In genomic region chr7:151351027-151351426, GRCh38 we compare ENCODE assay signal across 10 cellular contexts. TPM values are rescaled to one million over a fixed set of nuclear protein-coding genes. Genes with fewer than 3 reads are reported as not detected.
DNase-seq lines count a peak whose midpoint lies in the region; ATAC-seq and TF ChIP-seq lines count a peak whose summit lies in the region.
"Had no signal": no experiment of that assay in that cellular context is flagged by ENCODE, and none has a peak within 500 bp of the region (broad histone marks: within the 10 kb centered on the region; RNA-seq: fewer than 3 reads in every experiment).

No MANE protein-coding gene starts in this region.

- no peaks in the 10 kb centered on the region for H3K4me1 ChIP-seq in endodermal cell (ENCODE audit: control insufficient read depth, insufficient read depth, low read length)

- H3K9me3 ChIP-seq in endodermal cell (ENCODE audit: control insufficient read depth, low read length) = no peaks in the 10 kb centered on the region
- H3K9me3 ChIP-seq: psoas muscle had no signal

- peaks cover 67% of the 10 kb centered on the region for H3K36me3 Mint-ChIP-seq in endodermal cell (ENCODE audit: low read depth)
- peaks cover 84% of the 10 kb centered on the region for H3K36me3 Mint-ChIP-seq in stimulated activated effector memory CD8-positive, alpha-beta T cell treated with anti-CD3 and anti-CD28 coated beads, Interleukin-12 subunit alpha, Interleukin-12 subunit beta, amount 100 ng/mL, for 72 hours

- H3K4me3 ChIP-seq in endodermal cell (ENCODE audit: low read length) = no peak overlapping the region
- H3K4me3 ChIP-seq: coronary artery, psoas muscle had no signal

- no peak overlapping the region for H3K27ac ChIP-seq in endodermal cell (ENCODE audit: low read depth, low read length)
- H3K27ac ChIP-seq: coronary artery, psoas muscle had no signal

- H3K4me3 Mint-ChIP-seq in endodermal cell = no peak overlapping the region
- peak overlapping the region; percentile 74 for H3K4me3 Mint-ChIP-seq in stimulated activated effector memory CD8-positive, alpha-beta T cell treated with anti-CD3 and anti-CD28 coated beads, Interleukin-12 subunit alpha, Interleukin-12 subunit beta, amount 100 ng/mL, for 72 hours

- peak; percentile 53 for ATAC-seq in stimulated activated effector memory CD8-positive, alpha-beta T cell treated with anti-CD3 and anti-CD28 coated beads, Interleukin-12 subunit alpha, Interleukin-12 subunit beta, amount 100 ng/mL, for 72 hours
- no peak for ATAC-seq in HG03521 (IDR thresholded peaks at IDR 0.05; ENCODE audit: unreplicated experiment)
- no peak for ATAC-seq in HG03039 (IDR thresholded peaks at IDR 0.05; ENCODE audit: unreplicated experiment)
- no peak for ATAC-seq in GM19452 (IDR thresholded peaks at IDR 0.05; ENCODE audit: unreplicated experiment)

- peaks cover 85% of the 10 kb centered on the region for H3K36me3 ChIP-seq in endodermal cell (ENCODE audit: control insufficient read depth, insufficient read depth, low read length)

- WGBS in endodermal cell (ENCODE audit: insufficient coverage in 1 of 2, insufficient read length in 1 of 2), 2 experiments = 53 to 67% methylated on average over 3 to 8 of the region's 8 CpGs

- no peaks in the 10 kb centered on the region for H3K27me3 Mint-ChIP-seq in endodermal cell (ENCODE audit: insufficient read depth)

- H3K9ac ChIP-seq in endodermal cell (ENCODE audit: extremely low read depth, low read length, poor library complexity, severe bottlenecking) = no peak overlapping the region

- H3K9me3 Mint-ChIP-seq in endodermal cell = no peaks in the 10 kb centered on the region
- H3K9me3 Mint-ChIP-seq in stimulated activated effector memory CD8-positive, alpha-beta T cell treated with anti-CD3 and anti-CD28 coated beads, Interleukin-12 subunit alpha, Interleukin-12 subunit beta, amount 100 ng/mL, for 72 hours = no peaks in the 10 kb centered on the region

- H3K4me1 Mint-ChIP-seq in endodermal cell = no peaks in the 10 kb centered on the region
- peaks cover 32% of the 10 kb centered on the region for H3K4me1 Mint-ChIP-seq in stimulated activated effector memory CD8-positive, alpha-beta T cell treated with anti-CD3 and anti-CD28 coated beads, Interleukin-12 subunit alpha, Interleukin-12 subunit beta, amount 100 ng/mL, for 72 hours

- peak; percentile 19 for DNase-seq in NK-92 treated with Interleukin-12 subunit alpha and Interleukin-12 subunit beta, amount 100 ng/mL, for 24 hours (lab: John Stamatoyannopoulos, UW)
- no peak for DNase-seq in NK-92 (lab: John Stamatoyannopoulos, UW; ENCODE audit: unreplicated experiment)
- peak in 3 of 5 experiments; percentile 23 to 44 (median 29) for DNase-seq in T-helper 2 cell
- DNase-seq in endodermal cell = peak; percentile 87
- DNase-seq in stimulated activated effector memory CD8-positive, alpha-beta T cell treated with anti-CD3 and anti-CD28 coated beads, Interleukin-12 subunit alpha, Interleukin-12 subunit beta, amount 100 ng/mL, for 72 hours (ENCODE audit: low spot score in 2 of 2) = peak; percentile 40 to 74
- DNase-seq: psoas muscle had no signal

- H3K27me3 ChIP-seq in endodermal cell (ENCODE audit: control insufficient read depth, insufficient read depth, low read length, poor library complexity, severe bottlenecking) = no peaks in the 10 kb centered on the region

- no peak overlapping the region for H3K27ac Mint-ChIP-seq in endodermal cell
- peak overlapping the region; percentile 94 for H3K27ac Mint-ChIP-seq in stimulated activated effector memory CD8-positive, alpha-beta T cell treated with anti-CD3 and anti-CD28 coated beads, Interleukin-12 subunit alpha, Interleukin-12 subunit beta, amount 100 ng/mL, for 72 hours

- TF ChIP-seq CTCF in endodermal cell (conservative IDR thresholded peaks at IDR 0.05) = peak; percentile 80

RNA-seq across cellular contexts. Expression of gene NUB1, which starts 9.4 kb away (rescaled TPM):
- 10 to 100 TPM; 50.2 to 64.7 TPM for total RNA-seq in endodermal cell
- 49.7 TPM for polyA plus RNA-seq in endodermal cell (2013, experiment 1 of 2)
- 48.8 TPM for polyA plus RNA-seq in endodermal cell (2013, experiment 2 of 2)

RNA-seq across cellular contexts. Expression of gene WDR86, which starts 58.8 kb away (rescaled TPM):
- 10 to 100 TPM; 83.3 to 94.2 TPM for total RNA-seq in endodermal cell
- polyA plus RNA-seq in endodermal cell (2013, experiment 1 of 2) = 19.3 TPM
- 21.2 TPM for polyA plus RNA-seq in endodermal cell (2013, experiment 2 of 2)
